22 cellular contexts compared by ENCODE assay signal in genomic region chr2:177556134-177556533, GRCh38.
DNase-seq lines count a peak whose midpoint lies in the region; ATAC-seq, FAIRE-seq and TF ChIP-seq lines count a peak whose summit lies in the region.
"Had no signal": no experiment of that assay in that cellular context is flagged by ENCODE, and none has a peak within 500 bp of the region (broad histone marks: within the 10 kb centered on the region; RNA-seq: fewer than 3 reads in every experiment).

No MANE protein-coding gene starts in this region.

- 88% methylated on average over 2 of the region's 2 CpGs for WGBS in HepG2 (ENCODE audit: low lambda C conversion rate)
- 78% methylated on average over 2 of the region's 2 CpGs for WGBS in right lobe of liver (ENCODE audit: insufficient coverage, low coverage, low lambda C conversion rate, missing lambda C conversion rate)
- WGBS in K562 (ENCODE audit: insufficient coverage, low coverage, missing lambda C conversion rate), result 81% methylated on average over 2 of the region's 2 CpGs
- 38% methylated on average over 2 of the region's 2 CpGs for WGBS in hepatocyte (ENCODE audit: low lambda C conversion rate, missing lambda C conversion rate)
- WGBS in smooth muscle cell (ENCODE audit: low lambda C conversion rate), result 45% methylated on average over 2 of the region's 2 CpGs

- no peaks in the 10 kb centered on the region for H3F3A ChIP-seq in smooth muscle cell (ENCODE audit: low read depth)

- no peak overlapping the region for H3K27ac ChIP-seq in HepG2 (ENCODE audit: extremely low read length, insufficient read depth, low read length)
- H3K27ac ChIP-seq in right lobe of liver, result no peak overlapping the region
- no peak overlapping the region for H3K27ac ChIP-seq in K562 (ENCODE audit: extremely low read depth, low read depth, low read length)
- H3K27ac ChIP-seq in hepatocyte, result peak overlapping the region; percentile 29
- peak overlapping the region; percentile 15 for H3K27ac ChIP-seq in smooth muscle cell (ENCODE audit: low read depth)
- H3K27ac ChIP-seq: BLaER1 treated with 17β-estradiol and CSF1 and Interleukin-3, amounts not matched to agents 10 nM and 100 nM had no signal

- no peak for ATAC-seq in HepG2
- no peak for ATAC-seq in right lobe of liver
- ATAC-seq in K562, result no peak
- ATAC-seq in HG03354 (IDR thresholded peaks at IDR 0.05; ENCODE audit: poor library complexity, severe bottlenecking, unreplicated experiment), result no peak
- no peak for ATAC-seq in GM18873 (IDR thresholded peaks at IDR 0.05; ENCODE audit: low FRiP score, unreplicated experiment)
- ATAC-seq: CD8-positive, alpha-beta T cell; HCT116 had no signal

- H3K4me1 ChIP-seq in HepG2 (ENCODE audit: insufficient read depth, low read length) (peaks cover 15% of the 10 kb centered on the region), right lobe of liver (no peaks in the 10 kb centered on the region), K562 (replicated peaks in 1 of 2; ENCODE audit: control insufficient read depth in 2 of 2, insufficient read depth in 2 of 2, low read length in 2 of 2) (peaks cover 12 to 13% of the 10 kb centered on the region in 2 experiments; a peak in 4 of 5 replicates), hepatocyte (ENCODE audit: insufficient read depth) (no peaks in the 10 kb centered on the region), smooth muscle cell (ENCODE audit: low read depth) (peaks cover 4% of the 10 kb centered on the region)

- POLR2A ChIA-PET in HepG2 (lab: Yijun Ruan, JAX), result no interaction called here
- POLR2A ChIA-PET in K562 (lab: Yijun Ruan, JAX), result no interaction called here

- H3K9ac ChIP-seq in HepG2 (ENCODE audit: insufficient read depth, low read depth, low read length) (no peak overlapping the region), K562 (ENCODE audit: insufficient read depth in 1 of 2, low read depth in 2 of 2, low read length in 2 of 2) (no peak overlapping the region), smooth muscle cell (ENCODE audit: low read depth) (no peak overlapping the region)
- H3K9ac ChIP-seq: BLaER1 treated with 17β-estradiol and CSF1 and Interleukin-3, amounts not matched to agents 10 nM and 100 nM had no signal

- H2AFZ ChIP-seq in HepG2 (ENCODE audit: low read length), result no peak overlapping the region
- H2AFZ ChIP-seq in K562 (ENCODE audit: low read depth, low read length), result 0 out of 2 replicates have a peak overlapping the region, but pooled peaks have one; percentile 12
- H2AFZ ChIP-seq in hepatocyte, result no peak overlapping the region
- peak overlapping the region; percentile 33 for H2AFZ ChIP-seq in smooth muscle cell (ENCODE audit: low read depth)

- no peak for TF ChIP-seq POLR2A in HepG2 (IDR thresholded peaks at IDR 0.05; ENCODE audit: insufficient read depth in 1 of 2, low read depth in 2 of 2, low read length in 2 of 2)
- TF ChIP-seq POLR2A in right lobe of liver (IDR thresholded peaks at IDR 0.05), result no peak
- no peak for TF ChIP-seq POLR2A in K562 (conservative IDR thresholded peaks at IDR 0.05)

- no peaks in the 10 kb centered on the region for H3K9me1 ChIP-seq in K562 (ENCODE audit: control insufficient read depth, insufficient read depth, low read length)

- no peak for DNase-seq in HepG2 (ENCODE audit: low spot score)
- DNase-seq in right lobe of liver, result no peak
- DNase-seq in K562 (ENCODE audit: extremely low read depth in 1 of 4, low spot score in 3 of 4), result no peak
- peak; percentile 30 for DNase-seq in hepatocyte (ENCODE audit: low spot score)
- no peak for DNase-seq in smooth muscle cell (lab: John Stamatoyannopoulos, UW; ENCODE audit: unreplicated experiment)
- DNase-seq in anterior cingulate cortex (lab: John Stamatoyannopoulos, UW), result no peak
- DNase-seq: 8988T; CD8-positive, alpha-beta T cell; COR-L47; DMS153; DMS79; GDM1; GOT3; H7; HFFc6 had no signal

- no peak for TF ChIP-seq RAD21 in HepG2 (CRISPR knock-in tag; IDR thresholded peaks at IDR 0.05)
- no peak for TF ChIP-seq RAD21 in K562 (CRISPR knock-in tag; conservative IDR thresholded peaks at IDR 0.05 in 1 of 2, IDR thresholded peaks at IDR 0.05 in 1 of 2)

- intact Hi-C loops in HepG2 (cut with micrococcal nuclease; ENCODE audit: unreplicated experiment), result no loop called here
- intact Hi-C loops in right lobe of liver (cut with DNase I), result no loop called here
- intact Hi-C loops in K562 (cut with micrococcal nuclease), result no loop called here

- CTCF ChIA-PET in HepG2 (lab: Yijun Ruan, JAX; ENCODE audit: low intra/inter-chr PET ratio, low total read pairs) (no interaction called here), K562 (lab: Yijun Ruan, JAX; ENCODE audit: low intra/inter-chr PET ratio) (no interaction called here)

- TF ChIP-seq EP300 in HepG2 (IDR thresholded peaks at IDR 0.05; ENCODE audit: low read depth in 2 of 2, low read length in 2 of 2), result no peak
- TF ChIP-seq EP300 in HepG2 (CRISPR knock-in tag; IDR thresholded peaks at IDR 0.05; ENCODE audit: borderline replicate concordance), result no peak
- TF ChIP-seq EP300 in K562 (IDR thresholded peaks at IDR 0.05; ENCODE audit: low read length), result no peak

- no TSS peak for BruUV-seq in HepG2 (replicated peaks; lab: Mats Ljungman, UMichigan)
- BruUV-seq in K562 (replicated peaks; lab: Mats Ljungman, UMichigan), result no TSS peak

- TF ChIP-seq CTCF in HepG2 (CRISPR knock-in tag; IDR thresholded peaks at IDR 0.05) (no peak), right lobe of liver (IDR thresholded peaks at IDR 0.05) (no peak), K562 (IDR thresholded peaks at IDR 0.05 in 2 of 3, conservative IDR thresholded peaks at IDR 0.05 in 1 of 3; ENCODE audit: insufficient read depth in 2 of 3, low read depth in 1 of 3, low read length in 3 of 3) (no peak), hepatocyte (IDR thresholded peaks at IDR 0.05; ENCODE audit: poor library complexity) (no peak), smooth muscle cell (IDR thresholded peaks at IDR 0.05; ENCODE audit: borderline replicate concordance, insufficient read depth, poor library complexity, severe bottlenecking) (no peak)

- no peak overlapping the region for H3K4me3 ChIP-seq in HepG2 (replicated peaks in 1 of 3; ENCODE audit: insufficient read depth in 1 of 3, low read depth in 2 of 3, low read length in 3 of 3)
- no peak overlapping the region for H3K4me3 ChIP-seq in right lobe of liver
- H3K4me3 ChIP-seq in K562, result no peak overlapping the region
- no peak overlapping the region for H3K4me3 ChIP-seq in hepatocyte
- no peak overlapping the region for H3K4me3 ChIP-seq in smooth muscle cell
- H3K4me3 ChIP-seq: BLaER1 treated with 17β-estradiol and CSF1 and Interleukin-3, amounts not matched to agents 10 nM and 100 nM had no signal

- H3K4me2 ChIP-seq in HepG2 (ENCODE audit: low read depth, low read length), result no peak overlapping the region
- no peak overlapping the region for H3K4me2 ChIP-seq in K562 (ENCODE audit: insufficient read depth, low read length)
- no peak overlapping the region for H3K4me2 ChIP-seq in hepatocyte
- peak overlapping the region; percentile 43 for H3K4me2 ChIP-seq in smooth muscle cell
- H3K4me2 ChIP-seq: BLaER1 treated with 17β-estradiol and CSF1 and Interleukin-3, amounts not matched to agents 10 nM and 100 nM had no signal

- no peaks in the 10 kb centered on the region for H3K9me3 ChIP-seq in HepG2 (ENCODE audit: low read length)
- no peaks in the 10 kb centered on the region for H3K9me3 ChIP-seq in right lobe of liver
- peaks cover 3% of the 10 kb centered on the region; the same call in 1 of the 2 replicates for H3K9me3 ChIP-seq in K562 (replicated peaks; ENCODE audit: control insufficient read depth, insufficient read depth, low read depth, low read length)
- no peaks in the 10 kb centered on the region for H3K9me3 ChIP-seq in hepatocyte (ENCODE audit: low read depth)
- H3K9me3 ChIP-seq in smooth muscle cell (replicated peaks; ENCODE audit: low read depth), result no peaks in the 10 kb centered on the region

- no peaks in the 10 kb centered on the region for H3K79me2 ChIP-seq in HepG2 (ENCODE audit: insufficient read depth, low read length)
- no peaks in the 10 kb centered on the region for H3K79me2 ChIP-seq in K562 (ENCODE audit: control insufficient read depth, insufficient read depth, low read length)
- H3K79me2 ChIP-seq in hepatocyte, result no peaks in the 10 kb centered on the region
- H3K79me2 ChIP-seq in smooth muscle cell (ENCODE audit: low read depth), result no peaks in the 10 kb centered on the region

- H3K27me3 ChIP-seq in HepG2 (ENCODE audit: control insufficient read depth in 1 of 2, insufficient read depth in 2 of 2, low read length in 2 of 2) (no peaks in the 10 kb centered on the region; a peak in 1 of 5 replicates), right lobe of liver (no peaks in the 10 kb centered on the region), K562 (ENCODE audit: control insufficient read depth in 2 of 2, insufficient read depth in 2 of 2, low read length in 2 of 2) (no peaks in the 10 kb centered on the region), hepatocyte (no peaks in the 10 kb centered on the region), smooth muscle cell (ENCODE audit: low read depth) (no peaks in the 10 kb centered on the region)
- H3K27me3 ChIP-seq: BLaER1 treated with 17β-estradiol and CSF1 and Interleukin-3, amounts not matched to agents 10 nM and 100 nM had no signal

- FAIRE-seq in HepG2 (lab: Jason Lieb, UNC), result no peak
- FAIRE-seq in K562 (lab: Jason Lieb, UNC), result no peak
- FAIRE-seq: GM12892, GM18507, HTR-8/SVneo had no signal

- H3K36me3 ChIP-seq in HepG2 (replicated peaks in 1 of 2; ENCODE audit: control insufficient read depth in 1 of 2, insufficient read depth in 2 of 2, low read length in 2 of 2), result no peaks in the 10 kb centered on the region
- H3K36me3 ChIP-seq in right lobe of liver, result no peaks in the 10 kb centered on the region
- H3K36me3 ChIP-seq in K562 (ENCODE audit: control insufficient read depth, insufficient read depth, low read length), result no peaks in the 10 kb centered on the region
- no peaks in the 10 kb centered on the region for H3K36me3 ChIP-seq in hepatocyte (replicated peaks; ENCODE audit: insufficient read depth, low read depth)
- no peaks in the 10 kb centered on the region for H3K36me3 ChIP-seq in smooth muscle cell (ENCODE audit: low read depth)
- H3K36me3 ChIP-seq: BLaER1 treated with 17β-estradiol and CSF1 and Interleukin-3, amounts not matched to agents 10 nM and 100 nM had no signal

- no peaks in the 10 kb centered on the region for H3K9me2 ChIP-seq in hepatocyte (replicated peaks; ENCODE audit: insufficient read depth)

- in situ Hi-C loops in HepG2 (cut with HindIII; ENCODE audit: extremely low pct_ligation_motif_present, low pct_unique_long_range_greater_than_20kb) (no loop called here), K562 (cut with MboI) (no loop called here)

- H4K20me1 ChIP-seq in HepG2 (ENCODE audit: insufficient read depth, low read length) (no peaks in the 10 kb centered on the region), K562 (replicated peaks; ENCODE audit: control insufficient read depth, insufficient read depth, low read length) (no peaks in the 10 kb centered on the region), hepatocyte (ENCODE audit: insufficient read depth, poor library complexity, severe bottlenecking) (no peaks in the 10 kb centered on the region), smooth muscle cell (ENCODE audit: low read depth) (no peaks in the 10 kb centered on the region)
- H4K20me1 ChIP-seq: BLaER1 treated with 17β-estradiol and CSF1 and Interleukin-3, amounts not matched to agents 10 nM and 100 nM had no signal

TF ChIP-seq in K562, 482 proteins besides CTCF, POLR2A, EP300 and RAD21 (continues in another document):
- TF ChIP-seq SAFB2 (IDR thresholded peaks at IDR 0.05; ENCODE audit: borderline replicate concordance, low read depth, low read length, severe bottlenecking) (no peak), C11orf30 (IDR thresholded peaks at IDR 0.05; ENCODE audit: low read depth) (peak; percentile 74)

Comparison
In these comparisons a context has a peak if more than half of its experiments do, and no peak if none do; other contexts are left out.
1. H2AFZ ChIP-seq: peak in K562 (single experiment) and smooth muscle cell (single experiment); none in HepG2 (single experiment) and hepatocyte (single experiment).
2. H3K27ac ChIP-seq: peak in hepatocyte (single experiment) and smooth muscle cell (single experiment); none in HepG2 (single experiment), right lobe of liver (0 of 3) and K562 (single experiment).
3. Of the 241 proteins assayed by ChIP-seq in both HepG2 and K562: peak only in HepG2: none; only in K562: MAFG; in both: MAFF and MAFK; in neither: 238.